In genomic region chr6:33589723-33590530, GRCh38 we compare ENCODE assay signal across 8 cellular contexts. TPM values are rescaled to one million over a fixed set of nuclear protein-coding genes. Genes with fewer than 3 reads are reported as not detected.
DNase-seq lines count a peak whose midpoint lies in the region; ATAC-seq and TF ChIP-seq lines count a peak whose summit lies in the region.

No MANE protein-coding gene starts in this region.

- peak; percentile 47 for ATAC-seq in left lobe of liver
- ATAC-seq in stimulated activated naive CD8-positive, alpha-beta T cell treated with anti-CD3 and anti-CD28 coated beads, Interleukin-15, amount 100 ng/mL, for 72 hours = peak; percentile 28
- ATAC-seq in GM19455 (IDR thresholded peaks at IDR 0.05; ENCODE audit: unreplicated experiment) = no peak

- no peaks in the 10 kb centered on the region for H3K36me3 ChIP-seq in SJSA1

- peaks cover 7% of the 10 kb centered on the region for H3K27me3 ChIP-seq in HL-60 (ENCODE audit: insufficient read depth, poor library complexity, severe bottlenecking)
- H3K27me3 ChIP-seq in SJSA1 (replicated peaks) = no peaks in the 10 kb centered on the region

- no peaks in the 10 kb centered on the region for H3K27me3 Mint-ChIP-seq in chondrocyte (ENCODE audit: low read depth)
- no peaks in the 10 kb centered on the region for H3K27me3 Mint-ChIP-seq in stimulated activated naive CD8-positive, alpha-beta T cell treated with anti-CD3 and anti-CD28 coated beads, Interleukin-15, amount 100 ng/mL, for 72 hours

- H3K9me3 ChIP-seq in SJSA1 (replicated peaks) = no peaks in the 10 kb centered on the region

- H3K9me3 Mint-ChIP-seq in chondrocyte (ENCODE audit: low read depth) = no peaks in the 10 kb centered on the region
- no peaks in the 10 kb centered on the region for H3K9me3 Mint-ChIP-seq in stimulated activated naive CD8-positive, alpha-beta T cell treated with anti-CD3 and anti-CD28 coated beads, Interleukin-15, amount 100 ng/mL, for 72 hours

- peak overlapping the region; percentile 22 for H3K27ac Mint-ChIP-seq in chondrocyte (ENCODE audit: unreplicated experiment)
- H3K27ac Mint-ChIP-seq in stimulated activated naive CD8-positive, alpha-beta T cell treated with anti-CD3 and anti-CD28 coated beads, Interleukin-15, amount 100 ng/mL, for 72 hours = no peak overlapping the region

- H3K36me3 Mint-ChIP-seq in chondrocyte (ENCODE audit: low read depth) = no peaks in the 10 kb centered on the region

- TF ChIP-seq CTCF in HL-60 (IDR thresholded peaks at IDR 0.05; ENCODE audit: insufficient read depth, low read length) (peak; percentile 89), chondrocyte (IDR thresholded peaks at IDR 0.05) (peak; percentile 98)

- H3K4me3 Mint-ChIP-seq in chondrocyte (ENCODE audit: unreplicated experiment) = no peak overlapping the region
- H3K4me3 Mint-ChIP-seq in stimulated activated naive CD8-positive, alpha-beta T cell treated with anti-CD3 and anti-CD28 coated beads, Interleukin-15, amount 100 ng/mL, for 72 hours = no peak overlapping the region

- DNase-seq in DMS 273 (lab: John Stamatoyannopoulos, UW; ENCODE audit: unreplicated experiment) (peak; percentile 69), DMS 273 treated with DMSO at 0.1 percent for 48 hours (lab: John Stamatoyannopoulos, UW) (no peak), HL-60 (ENCODE audit: low read depth in 1 of 2, low spot score in 1 of 2) (peak in 1 of 2 experiments; percentile 14), SJSA1 (ENCODE audit: low read depth in 1 of 2, low spot score in 2 of 2) (peak; percentile 61 to 82), chondrocyte (ENCODE audit: low spot score) (no peak), left lobe of liver (ENCODE audit: low spot score) (no peak)
- DNase-seq in stimulated activated naive CD8-positive, alpha-beta T cell treated with anti-CD3 and anti-CD28 coated beads, Interleukin-15, amount 100 ng/mL, for 72 hours = peak in 1 of 2 donors; percentile 54

- peaks cover 17% of the 10 kb centered on the region for H3K4me1 Mint-ChIP-seq in chondrocyte (ENCODE audit: low read depth)
- H3K4me1 Mint-ChIP-seq in stimulated activated naive CD8-positive, alpha-beta T cell treated with anti-CD3 and anti-CD28 coated beads, Interleukin-15, amount 100 ng/mL, for 72 hours = peaks cover 52% of the 10 kb centered on the region

- H3K4me3 ChIP-seq in HL-60 (replicated peaks; ENCODE audit: insufficient read depth, low read length) (no peak overlapping the region), SJSA1 (no peak overlapping the region)

- H3K27ac ChIP-seq in HL-60 (replicated peaks) = no peak overlapping the region
- H3K27ac ChIP-seq in SJSA1 = no peak overlapping the region; the same call in 1 of the 2 replicates

- peaks cover 28% of the 10 kb centered on the region for H3K4me1 ChIP-seq in SJSA1 (replicated peaks)

RNA-seq across cellular contexts. Expression of gene BAK1, which starts 9.9 kb away (rescaled TPM):
- total RNA-seq in SJSA1 (2014; rRNA removed; shearing (Covaris generic)) = 14.3 and 23.3 TPM in 2 replicates
- 21.9 to 26.9 TPM (median 26.0 TPM) in 3 replicates for total RNA-seq in chondrocyte
- 4.8 TPM for total RNA-seq in left lobe of liver

RNA-seq across cellular contexts. Expression of gene ITPR3, which starts 31.2 kb away (rescaled TPM):
- total RNA-seq in SJSA1 (2014; rRNA removed; shearing (Covaris generic)) = 9.0 and 11.4 TPM in 2 replicates
- 10.0 to 24.8 TPM (median 11.0 TPM) in 3 replicates for total RNA-seq in chondrocyte
- 1.3 TPM for total RNA-seq in left lobe of liver

Comparison
In these comparisons a context has a peak if more than half of its experiments do, and no peak if none do; other contexts are left out.
1. DNase-seq: peak in DMS 273 (single experiment) and SJSA1 (2 of 2); none in DMS 273 treated with DMSO at 0.1 percent for 48 hours (single experiment), chondrocyte (single experiment) and left lobe of liver (single experiment).